Comparison of ENCODE assay signal across 16 cellular contexts in the genomic region with DNA sequence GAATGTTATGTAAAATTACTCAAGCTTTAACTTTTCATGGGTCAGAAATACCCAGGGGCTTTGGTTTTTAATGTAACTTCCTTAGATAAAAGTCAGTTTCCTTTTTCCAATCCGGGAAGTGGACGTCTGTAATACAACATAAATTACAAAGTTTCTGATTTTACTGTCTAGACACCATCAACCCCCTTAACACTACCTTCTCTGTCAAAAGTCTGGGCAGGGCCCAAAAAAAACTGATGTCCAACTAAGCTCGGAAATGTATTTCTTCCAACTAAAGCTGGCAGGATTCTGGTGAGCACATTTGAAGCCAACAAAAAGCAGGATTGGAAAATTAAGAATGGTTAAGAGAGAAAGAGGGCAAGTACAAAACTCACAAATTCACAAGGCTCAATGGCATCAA. TPM values are rescaled to one million over a fixed set of nuclear protein-coding genes. Genes with fewer than 3 reads are reported as not detected.
DNase-seq lines count a peak whose midpoint lies in the region; ATAC-seq, FAIRE-seq and TF ChIP-seq lines count a peak whose summit lies in the region.
"Had no signal": no experiment of that assay in that cellular context is flagged by ENCODE, and none has a peak within 500 bp of the region (broad histone marks: within the 10 kb centered on the region; RNA-seq: fewer than 3 reads in every experiment).

No MANE protein-coding gene starts in this region.

- H3K4me1 Mint-ChIP-seq in astrocyte (ENCODE audit: low read depth, unreplicated experiment), result peaks cover 42% of the 10 kb centered on the region

- no peak overlapping the region for H2AFZ ChIP-seq in astrocyte (ENCODE audit: low read depth, low read length)

- no peak overlapping the region for H3K4me3 Mint-ChIP-seq in astrocyte (ENCODE audit: unreplicated experiment)
- H3K4me3 Mint-ChIP-seq: IgD-negative memory B cell had no signal

- H3K79me2 ChIP-seq in astrocyte (ENCODE audit: insufficient read depth, low read length), result peaks cover 73% of the 10 kb centered on the region

- no peaks in the 10 kb centered on the region for H3K9me3 Mint-ChIP-seq in astrocyte (ENCODE audit: unreplicated experiment)

- H3K27ac Mint-ChIP-seq in astrocyte (ENCODE audit: unreplicated experiment), result peak overlapping the region; percentile 54
- H3K27ac Mint-ChIP-seq: IgD-negative memory B cell had no signal

- H3K36me3 ChIP-seq in astrocyte (ENCODE audit: insufficient read depth, low read length), result no peaks in the 10 kb centered on the region
- no peaks in the 10 kb centered on the region for H3K36me3 ChIP-seq in thoracic aorta
- H3K36me3 ChIP-seq: HAP-1 had no signal

- H4K20me1 ChIP-seq in astrocyte (ENCODE audit: insufficient read depth, low read length), result peaks cover 47% of the 10 kb centered on the region

- TF ChIP-seq CTCF in astrocyte (IDR thresholded peaks at IDR 0.05; ENCODE audit: insufficient read depth, low read depth, low read length) (no peak), thoracic aorta (IDR thresholded peaks at IDR 0.05) (no peak)

- ATAC-seq in left cardiac atrium, result peak; percentile 27 to 75
- ATAC-seq in Right ventricle myocardium superior (ENCODE audit: poor library complexity), result no peak
- ATAC-seq in thoracic aorta (ENCODE audit: insufficient number of reproducible peaks, low FRiP score, low read depth), result no peak
- ATAC-seq in GM18502 (IDR thresholded peaks at IDR 0.05; ENCODE audit: poor library complexity, unreplicated experiment), result no peak

- H3K4me3 ChIP-seq in astrocyte (ENCODE audit: insufficient read depth, low read depth, low read length), result no peak overlapping the region
- peak overlapping the region; percentile 26 for H3K4me3 ChIP-seq in thoracic aorta
- H3K4me3 ChIP-seq: HAP-1 had no signal

- H3K27ac ChIP-seq in astrocyte (ENCODE audit: low read depth, low read length), result no peak overlapping the region
- peak overlapping the region; percentile 31 for H3K27ac ChIP-seq in thoracic aorta
- H3K27ac ChIP-seq: C4-2B had no signal

- H3K9me3 ChIP-seq in astrocyte (ENCODE audit: insufficient read depth, low read depth, low read length) (no peaks in the 10 kb centered on the region), thoracic aorta (no peaks in the 10 kb centered on the region)

- DNase-seq in left cardiac atrium (no peak), Right ventricle myocardium superior (no peak), astrocyte (ENCODE audit: low read depth) (no peak), globus pallidus (ENCODE audit: low spot score) (peak; percentile 29), thoracic aorta (ENCODE audit: low spot score) (no peak), NCI-H2029 (lab: John Stamatoyannopoulos, UW) (no peak)
- DNase-seq in central memory CD4-positive, alpha-beta T cell, result no peak
- DNase-seq: NCI-H1417, NCI-H1930, NCI-H2171 treated with DMSO at 0.1 percent for 48 hours, NCI-H510A, NCI-H82 had no signal

- no peak overlapping the region for H3K9ac ChIP-seq in astrocyte (ENCODE audit: low read length)

- FAIRE-seq in astrocyte (lab: Jason Lieb, UNC), result no peak

- H3K27me3 Mint-ChIP-seq in astrocyte (ENCODE audit: low read depth, unreplicated experiment), result no peaks in the 10 kb centered on the region
- H3K27me3 Mint-ChIP-seq: IgD-negative memory B cell had no signal

- H3K4me1 ChIP-seq in astrocyte (ENCODE audit: insufficient read depth, low read length) (peaks cover 18% of the 10 kb centered on the region), thoracic aorta (ENCODE audit: control insufficient read depth in 1 of 2, low read depth in 2 of 2) (peaks cover 16 to 21% of the 10 kb centered on the region in 2 donors)
- H3K4me1 ChIP-seq: HAP-1 had no signal

- H3K27me3 ChIP-seq in astrocyte (ENCODE audit: insufficient read depth, low read length), result no peaks in the 10 kb centered on the region
- no peaks in the 10 kb centered on the region for H3K27me3 ChIP-seq in thoracic aorta (replicated peaks; ENCODE audit: insufficient read depth)

- intact Hi-C loops in left cardiac atrium (cut with DNase I), result no loop called here
- intact Hi-C loops in Right ventricle myocardium superior (cut with DNase I), result no loop called here

- peaks cover 2% of the 10 kb centered on the region for H3K36me3 Mint-ChIP-seq in astrocyte (ENCODE audit: low read depth, unreplicated experiment)

- H3K4me2 ChIP-seq in astrocyte (ENCODE audit: low read length), result peak overlapping the region; percentile 38

RNA-seq across cellular contexts. Expression of a gene that starts 24.4 kb away (rescaled TPM):
- total RNA-seq in left cardiac atrium (10 to 100 TPM; 10.1 to 15.6 TPM), Right ventricle myocardium superior (3.5 TPM), astrocyte (76.7 and 112 TPM in 2 replicates), thoracic aorta (10 to 100 TPM; 30.5 to 55.4 TPM)

Comparison
In these comparisons a context has a peak if more than half of its experiments do, and no peak if none do; other contexts are left out.
1. ATAC-seq: peak in left cardiac atrium (2 of 2); none in Right ventricle myocardium superior (single experiment), thoracic aorta (single experiment) and GM18502 (single experiment).